2 cellular contexts compared by ENCODE assay signal in genomic region chr11:122711362-122711761, GRCh38.
TF ChIP-seq lines count a peak whose summit lies in the region.

No MANE protein-coding gene starts in this region.

TF ChIP-seq in SK-N-SH, 30 proteins besides CTCF, POLR2A, EP300 and RAD21:
- TF ChIP-seq MEF2A (IDR thresholded peaks at IDR 0.05; ENCODE audit: borderline replicate concordance, low read depth) (no peak), RFX5 (IDR thresholded peaks at IDR 0.05; ENCODE audit: low read length) (no peak), EZH2phosphoT487 (IDR thresholded peaks at IDR 0.05; ENCODE audit: borderline replicate concordance, low read depth) (no peak), SMC3 (IDR thresholded peaks at IDR 0.05; ENCODE audit: low read depth, low read length) (no peak), RXRA (IDR thresholded peaks at IDR 0.05; ENCODE audit: borderline replicate concordance, low read depth) (no peak), NRF1 (IDR thresholded peaks at IDR 0.05; ENCODE audit: low read depth, low read length) (no peak), USF1 (IDR thresholded peaks at IDR 0.05; ENCODE audit: borderline replicate concordance, low read depth) (no peak), JUND (IDR thresholded peaks at IDR 0.05) (no peak), NFIC (IDR thresholded peaks at IDR 0.05; ENCODE audit: borderline replicate concordance) (no peak)

TF ChIP-seq in SK-N-SH treated with all-trans-retinoic acid at 6 μM for 48 hours, 23 proteins besides CTCF, POLR2A, EP300 and RAD21:
- TF ChIP-seq ZNF70 (CRISPR knock-in tag; IDR thresholded peaks at IDR 0.05), result no peak
- TF ChIP-seq OSR1 (CRISPR knock-in tag; IDR thresholded peaks at IDR 0.05), result no peak
- TF ChIP-seq RARB (CRISPR knock-in tag; IDR thresholded peaks at IDR 0.05), result no peak
- no peak for TF ChIP-seq ARNTL (CRISPR knock-in tag; IDR thresholded peaks at IDR 0.05; ENCODE audit: borderline replicate concordance, low read depth)
- no peak for TF ChIP-seq ESRRG (CRISPR knock-in tag; IDR thresholded peaks at IDR 0.05)
- no peak for TF ChIP-seq SNAI2 (CRISPR knock-in tag; IDR thresholded peaks at IDR 0.05)
- TF ChIP-seq POU6F1 (CRISPR knock-in tag; IDR thresholded peaks at IDR 0.05; ENCODE audit: borderline replicate concordance, low read depth), result no peak
- no peak for TF ChIP-seq PATZ1 (CRISPR knock-in tag; IDR thresholded peaks at IDR 0.05; ENCODE audit: borderline replicate concordance)
- TF ChIP-seq BACH2 (CRISPR knock-in tag; IDR thresholded peaks at IDR 0.05; ENCODE audit: borderline replicate concordance), result no peak
- TF ChIP-seq TOX (CRISPR knock-in tag; IDR thresholded peaks at IDR 0.05; ENCODE audit: borderline replicate concordance), result no peak
- no peak for TF ChIP-seq ZC3H10 (CRISPR knock-in tag; IDR thresholded peaks at IDR 0.05)
